In genomic region chr11:15038963-15039362, GRCh38 we compare ENCODE assay signal across 13 cellular contexts.
DNase-seq lines count a peak whose midpoint lies in the region; ATAC-seq and TF ChIP-seq lines count a peak whose summit lies in the region.
"Had no signal": no experiment of that assay in that cellular context is flagged by ENCODE, and none has a peak within 500 bp of the region (broad histone marks: within the 10 kb centered on the region; RNA-seq: fewer than 3 reads in every experiment).

No MANE protein-coding gene starts in this region.

- no peaks in the 10 kb centered on the region for H3K9me3 ChIP-seq in OCI-LY1 (ENCODE audit: low read length)
- H3K9me3 ChIP-seq: HAP-1, stomach had no signal

- H3F3A ChIP-seq in OCI-LY1 (ENCODE audit: insufficient read depth, low read length): no peaks in the 10 kb centered on the region

- H3K36me3 ChIP-seq in OCI-LY1 (ENCODE audit: insufficient read depth, low read length): no peaks in the 10 kb centered on the region
- H3K36me3 ChIP-seq: HAP-1, stomach had no signal

- H3K4me1 ChIP-seq in OCI-LY1 (ENCODE audit: insufficient read depth, low read length, severe bottlenecking): no peaks in the 10 kb centered on the region
- H3K4me1 ChIP-seq: HAP-1, stomach had no signal

- TF ChIP-seq CTCF in AG09319 (IDR thresholded peaks at IDR 0.05; ENCODE audit: low read depth, low read length) (peak; percentile 10), OCI-LY1 (IDR thresholded peaks at IDR 0.05; ENCODE audit: low read length) (0 out of 2 replicates have a peak, but pooled peaks have one; percentile 14), fibroblast of pulmonary artery (IDR thresholded peaks at IDR 0.05; ENCODE audit: low read length, missing control alignments) (no peak)

- H3K79me2 ChIP-seq in OCI-LY1 (ENCODE audit: insufficient read depth, low read length): no peaks in the 10 kb centered on the region

- H3K9me2 ChIP-seq in OCI-LY1 (ENCODE audit: low read depth, low read length): no peaks in the 10 kb centered on the region

- no peak overlapping the region for H3K4me3 ChIP-seq in OCI-LY1 (ENCODE audit: low read depth, low read length, poor library complexity, severe bottlenecking)
- H3K4me3 ChIP-seq in fibroblast of pulmonary artery (replicated peaks; ENCODE audit: low read depth, low read length): no peak overlapping the region
- H3K4me3 ChIP-seq: HAP-1, stomach had no signal

- H3K27ac ChIP-seq in OCI-LY1 (ENCODE audit: low read depth, low read length, poor library complexity, severe bottlenecking): no peak overlapping the region
- H3K27ac ChIP-seq: stomach had no signal

- no peak for DNase-seq in AG09319 (ENCODE audit: extremely low read depth, low read depth)
- DNase-seq in GM03348 (ENCODE audit: low spot score): peak; percentile 33
- peak; percentile 13 for DNase-seq in fibroblast of pulmonary artery (ENCODE audit: low read depth)
- no peak for DNase-seq in NCI-H1694 (lab: John Stamatoyannopoulos, UW)
- DNase-seq: activated CD4-positive, alpha-beta T cell treated with anti-CD3 and anti-CD28 coated beads, Interleukin-2, amount 50 U/mL, for 1 hour; NCI-H1417 treated with DMSO at 0.1 percent for 48 hours; stomach had no signal

- H3K4me2 ChIP-seq in OCI-LY1 (ENCODE audit: low read length): no peak overlapping the region

- no peak overlapping the region for H2AFZ ChIP-seq in OCI-LY1 (ENCODE audit: low read length)

- H3K9ac ChIP-seq in OCI-LY1 (ENCODE audit: low read length): no peak overlapping the region

- H4K20me1 ChIP-seq in OCI-LY1 (ENCODE audit: insufficient read depth, low read length): no peaks in the 10 kb centered on the region

- no peaks in the 10 kb centered on the region for H3K27me3 ChIP-seq in OCI-LY1 (ENCODE audit: insufficient read depth, low read length)

- ATAC-seq in GM19395 (IDR thresholded peaks at IDR 0.05; ENCODE audit: unreplicated experiment): no peak
- ATAC-seq in HG03280 (IDR thresholded peaks at IDR 0.05; ENCODE audit: unreplicated experiment): no peak
- ATAC-seq in HG02840 (IDR thresholded peaks at IDR 0.05; ENCODE audit: low FRiP score, unreplicated experiment): no peak
- ATAC-seq: Right ventricle myocardium inferior had no signal

Comparison
In these comparisons a context has a peak if more than half of its experiments do, and no peak if none do; other contexts are left out.
1. DNase-seq: peak in GM03348 (single experiment) and fibroblast of pulmonary artery (single experiment); none in AG09319 (single experiment) and NCI-H1694 (single experiment).